In genomic region chr13:49443689-49444516, GRCh38 we compare ENCODE assay signal across 8 cellular contexts. TPM values are rescaled to one million over a fixed set of nuclear protein-coding genes. Genes with fewer than 3 reads are reported as not detected.
DNase-seq lines count a peak whose midpoint lies in the region; ATAC-seq and TF ChIP-seq lines count a peak whose summit lies in the region.

CAB39L (minus strand) TSS chr13:49444064; CDS start chr13:49382910, 61,154 bp downstream.
A gene with protein sequence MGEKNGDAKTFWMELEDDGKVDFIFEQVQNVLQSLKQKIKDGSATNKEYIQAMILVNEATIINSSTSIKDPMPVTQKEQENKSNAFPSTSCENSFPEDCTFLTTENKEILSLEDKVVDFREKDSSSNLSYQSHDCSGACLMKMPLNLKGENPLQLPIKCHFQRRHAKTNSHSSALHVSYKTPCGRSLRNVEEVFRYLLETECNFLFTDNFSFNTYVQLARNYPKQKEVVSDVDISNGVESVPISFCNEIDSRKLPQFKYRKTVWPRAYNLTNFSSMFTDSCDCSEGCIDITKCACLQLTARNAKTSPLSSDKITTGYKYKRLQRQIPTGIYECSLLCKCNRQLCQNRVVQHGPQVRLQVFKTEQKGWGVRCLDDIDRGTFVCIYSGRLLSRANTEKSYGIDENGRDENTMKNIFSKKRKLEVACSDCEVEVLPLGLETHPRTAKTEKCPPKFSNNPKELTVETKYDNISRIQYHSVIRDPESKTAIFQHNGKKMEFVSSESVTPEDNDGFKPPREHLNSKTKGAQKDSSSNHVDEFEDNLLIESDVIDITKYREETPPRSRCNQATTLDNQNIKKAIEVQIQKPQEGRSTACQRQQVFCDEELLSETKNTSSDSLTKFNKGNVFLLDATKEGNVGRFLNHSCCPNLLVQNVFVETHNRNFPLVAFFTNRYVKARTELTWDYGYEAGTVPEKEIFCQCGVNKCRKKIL (plus strand): TSS chr13:49444274. CDS start chr13:49451894, 7,620 bp downstream.

- CTCF ChIA-PET in RWPE1 (lab: Yijun Ruan, JAX): interaction anchor here (0.6 to 0.7 kb wide), 4 partner anchors 11 to 69 kb away, joined by 3 to 5 read pairs (median 4); no protein-coding TSS in a partner anchor

- TF ChIP-seq CTCF in GM23338 (conservative IDR thresholded peaks at IDR 0.05; ENCODE audit: low read depth in 2 of 2) (peak in 1 of 2 experiments; percentile 20; a peak in 1 of 4 replicates), RWPE1 (conservative IDR thresholded peaks at IDR 0.05; ENCODE audit: low read depth) (peak; percentile 44), fibroblast of pulmonary artery (IDR thresholded peaks at IDR 0.05; ENCODE audit: low read length, missing control alignments) (peak; percentile 42)

- peak within 1 kb of the TSS; percentile 84 for H3K4me2 ChIP-seq in GM23338

- H4K20me1 ChIP-seq in GM23338 (replicated peaks; ENCODE audit: insufficient read depth): no peaks in the 10 kb centered on the region

- POLR2A ChIA-PET in RWPE1 (lab: Yijun Ruan, JAX; ENCODE audit: low non-redundant PET): interaction anchor here (0.6 to 0.7 kb wide), 3 partner anchors 130 to 347 kb away, joined by 3 to 4 read pairs (median 4); no protein-coding TSS in a partner anchor

- H3K9me2 ChIP-seq in GM23338 (ENCODE audit: insufficient read depth): no peaks in the 10 kb centered on the region

- peak within 1 kb of the TSS; percentile 74 for H2AFZ ChIP-seq in GM23338

- H3K27ac Mint-ChIP-seq in GM23338: peak within 1 kb of the TSS; percentile 99
- H3K27ac Mint-ChIP-seq in natural killer cell treated with Interleukin-12 subunit alpha and Interleukin-12 subunit beta and Interleukin-15 and Interleukin-18, amount 100 ng/mL, for 72 hours: peak within 1 kb of the TSS; percentile 91 to 96

- peaks cover 8% of the 10 kb centered on the region; the same call in 2 of the 3 replicates for H3K4me1 Mint-ChIP-seq in GM23338
- peaks cover 28 to 29% of the 10 kb centered on the region in 2 donors for H3K4me1 Mint-ChIP-seq in natural killer cell treated with Interleukin-12 subunit alpha and Interleukin-12 subunit beta and Interleukin-15 and Interleukin-18, amount 100 ng/mL, for 72 hours (ENCODE audit: low read depth in 2 of 2)

- no peaks in the 10 kb centered on the region for H3K36me3 Mint-ChIP-seq in GM23338 (ENCODE audit: low read depth)
- H3K36me3 Mint-ChIP-seq in natural killer cell treated with Interleukin-12 subunit alpha and Interleukin-12 subunit beta and Interleukin-15 and Interleukin-18, amount 100 ng/mL, for 72 hours: no peaks in the 10 kb centered on the region

- no peaks in the 10 kb centered on the region for H3K27me3 ChIP-seq in GM23338 (ENCODE audit: insufficient read depth)

- ATAC-seq in GM23338: peak; percentile 96
- peak; percentile 97 to 98 for ATAC-seq in natural killer cell treated with Interleukin-12 subunit alpha and Interleukin-12 subunit beta and Interleukin-15 and Interleukin-18, amount 100 ng/mL, for 72 hours
- ATAC-seq in stimulated activated naive CD8-positive, alpha-beta T cell treated with anti-CD3 and anti-CD28 coated beads, Interleukin-15, Interleukin-2, amounts not matched to agents 100 U/mL and 50 U/mL, for 24 hours: peak; percentile 98

- H3K27me3 Mint-ChIP-seq in GM23338 (ENCODE audit: insufficient read depth, low read depth, poor library complexity): peaks cover 6% of the 10 kb centered on the region
- H3K27me3 Mint-ChIP-seq in natural killer cell treated with Interleukin-12 subunit alpha and Interleukin-12 subunit beta and Interleukin-15 and Interleukin-18, amount 100 ng/mL, for 72 hours: no peaks in the 10 kb centered on the region

- peak within 1 kb of the TSS; percentile 91 for H3K27ac ChIP-seq in GM23338 (ENCODE audit: low read depth)
- peak within 1 kb of the TSS; percentile 98 for H3K27ac ChIP-seq in RWPE1

- H3F3A ChIP-seq in GM23338 (replicated peaks; ENCODE audit: low read depth): 0 out of 2 replicates have a peak, but pooled peaks cover 3% of the 10 kb centered on the region

- H3K4me3 ChIP-seq in GM23338 (peak within 1 kb of the TSS; percentile 76), fibroblast of pulmonary artery (replicated peaks; ENCODE audit: low read depth, low read length) (peak within 1 kb of the TSS; percentile 79)

- no peaks in the 10 kb centered on the region; the same call in 1 of the 2 replicates for H3K79me2 ChIP-seq in GM23338 (replicated peaks; ENCODE audit: insufficient read depth)

- H3K9me3 Mint-ChIP-seq in GM23338: no peaks in the 10 kb centered on the region
- no peaks in the 10 kb centered on the region for H3K9me3 Mint-ChIP-seq in natural killer cell treated with Interleukin-12 subunit alpha and Interleukin-12 subunit beta and Interleukin-15 and Interleukin-18, amount 100 ng/mL, for 72 hours

- peak within 1 kb of the TSS; percentile 97 for H3K4me3 Mint-ChIP-seq in GM23338
- peak within 1 kb of the TSS; percentile 93 for H3K4me3 Mint-ChIP-seq in natural killer cell treated with Interleukin-12 subunit alpha and Interleukin-12 subunit beta and Interleukin-15 and Interleukin-18, amount 100 ng/mL, for 72 hours

- DNase-seq in EL (peak; percentile 99), GM23338 (ENCODE audit: low spot score) (peak; percentile 99), LHCN-M2 (ENCODE audit: low read depth) (peak; percentile 99), RWPE1 (ENCODE audit: low spot score) (peak; percentile 97), fibroblast of pulmonary artery (ENCODE audit: low read depth) (peak; percentile 99)
- DNase-seq in activated effector memory CD4-positive, alpha-beta T cell treated with Interleukin-2 at 50 U/mL for 16 hours: peak; percentile 99
- peak; percentile 99 for DNase-seq in natural killer cell treated with Interleukin-12 subunit alpha and Interleukin-12 subunit beta and Interleukin-15 and Interleukin-18, amount 100 ng/mL, for 72 hours (ENCODE audit: low spot score)
- peak; percentile 97 for DNase-seq in stimulated activated naive CD8-positive, alpha-beta T cell treated with anti-CD3 and anti-CD28 coated beads, Interleukin-15, Interleukin-2, amounts not matched to agents 100 U/mL and 50 U/mL, for 24 hours

- H3K4me1 ChIP-seq in GM23338 (ENCODE audit: insufficient read depth): no peaks in the 10 kb centered on the region

- H3K36me3 ChIP-seq in GM23338 (ENCODE audit: insufficient read depth): no peaks in the 10 kb centered on the region

TF ChIP-seq in GM23338, 12 proteins besides CTCF, POLR2A, EP300 and RAD21 (continues in another document):
- no peak for TF ChIP-seq EZH2phosphoT487 (IDR thresholded peaks at IDR 0.05; ENCODE audit: unreplicated experiment)

RNA-seq across cellular contexts. Expression of gene CAB39L, which starts in this region (rescaled TPM):
- 4.4 and 5.9 TPM in 2 replicates for total RNA-seq in GM23338 (2014; rRNA removed; shearing (Covaris generic))
- 2.5 and 3.3 TPM in 2 replicates for polyA plus RNA-seq in GM23338 (2016; fragmentation: Nextera tagmentation; extraction: Ambion mirVana)
- total RNA-seq in LHCN-M2 (2014; rRNA removed): 8.2 and 8.4 TPM in 2 replicates
- 3.9 TPM for polyA plus RNA-seq in LHCN-M2 (2012)
- 1 to 10 TPM; 6.4 to 8.1 TPM for total RNA-seq in natural killer cell treated with Interleukin-12 subunit alpha and Interleukin-12 subunit beta and Interleukin-15 and Interleukin-18, amount 100 ng/mL, for 72 hours

RNA-seq across cellular contexts. Expression of the second gene that starts in this region (rescaled TPM):
- 5.8 and 6.3 TPM in 2 replicates for total RNA-seq in GM23338 (2014; rRNA removed; shearing (Covaris generic))
- 1.6 and 4.6 TPM in 2 replicates for polyA plus RNA-seq in GM23338 (2016; fragmentation: Nextera tagmentation; extraction: Ambion mirVana)
- total RNA-seq in LHCN-M2 (2014; rRNA removed): 5.9 and 6.2 TPM in 2 replicates
- 1.3 TPM for polyA plus RNA-seq in LHCN-M2 (2012)
- total RNA-seq in natural killer cell treated with Interleukin-12 subunit alpha and Interleukin-12 subunit beta and Interleukin-15 and Interleukin-18, amount 100 ng/mL, for 72 hours: 10 to 100 TPM in 1 of 2 donors, 1 to 10 TPM in 1; 9.8 to 14.0 TPM

Comparison
In these comparisons a context has a peak if more than half of its experiments do, and no peak if none do; other contexts are left out.
1. Peak in every context shown above with its lines: DNase-seq, ATAC-seq, H3K4me3 ChIP-seq and H3K27ac ChIP-seq.